Comparison of ENCODE assay signal across 15 cellular contexts in genomic region chr13:77930430-77930829, GRCh38. TPM values are rescaled to one million over a fixed set of nuclear protein-coding genes. Genes with fewer than 3 reads are reported as not detected.
A peak's percentile ranks its signal among the peaks of the same experiment; 100 is the strongest.
DNase-seq lines count a peak whose midpoint lies in the region; ATAC-seq lines count a peak whose summit lies in the region.
"Had no signal": no experiment of that assay in that cellular context is flagged by ENCODE, and none has a peak within 500 bp of the region (broad histone marks: within the 10 kb centered on the region; RNA-seq: fewer than 3 reads in every experiment).

No MANE protein-coding gene starts in this region.

- CTCF ChIA-PET in activated CD8-positive, alpha-beta memory T cell treated with anti-CD3 and anti-CD28 coated beads, Interleukin-2, amount 10 ng/mL, durations not matched to agents 7 days and 5 days (lab: Charles Lee): interaction anchor here (1.4 to 1.5 kb wide), 2 partner anchors 12 to 191 kb away, joined by 4 read pairs; partner anchors contain the start of gene EDNRB

- H3K27ac Mint-ChIP-seq in activated CD8-positive, alpha-beta memory T cell treated with anti-CD3 and anti-CD28 coated beads, Interleukin-2, amount 10 ng/mL, durations not matched to agents 7 days and 5 days: no peak overlapping the region
- H3K27ac Mint-ChIP-seq: activated naive CD8-positive, alpha-beta T cell had no signal

- DNase-seq in activated CD8-positive, alpha-beta memory T cell treated with anti-CD3 and anti-CD28 coated beads, Interleukin-2, amount 10 ng/mL, durations not matched to agents 7 days and 5 days: no peak
- no peak for DNase-seq in NAMALWA (ENCODE audit: low spot score)
- DNase-seq in NCI-H1105 (lab: John Stamatoyannopoulos, UW): no peak
- DNase-seq: activated CD4-positive, CD25-positive, alpha-beta regulatory T cell treated with anti-CD3 and anti-CD28 coated beads, Interleukin-2, amount 50 U/mL, for 72 hours; foreskin melanocyte; NCI-H187 treated with DMSO at 0.1 percent for 48 hours; NCI-H526 treated with DMSO at 0.1 percent for 48 hours; stimulated activated CD4-positive, alpha-beta T cell treated with anti-CD3 and anti-CD28 coated beads, Interleukin-4, amount 100 ng/mL, for 24 hours had no signal

- H3K9me3 Mint-ChIP-seq in activated CD8-positive, alpha-beta memory T cell treated with anti-CD3 and anti-CD28 coated beads, Interleukin-2, amount 10 ng/mL, durations not matched to agents 7 days and 5 days (ENCODE audit: low read depth): no peaks in the 10 kb centered on the region

- no peaks in the 10 kb centered on the region for H3K36me3 Mint-ChIP-seq in activated CD8-positive, alpha-beta memory T cell treated with anti-CD3 and anti-CD28 coated beads, Interleukin-2, amount 10 ng/mL, durations not matched to agents 7 days and 5 days
- H3K36me3 Mint-ChIP-seq: activated naive CD8-positive, alpha-beta T cell; CD14-positive monocyte had no signal

- H3K4me1 Mint-ChIP-seq in activated CD8-positive, alpha-beta memory T cell treated with anti-CD3 and anti-CD28 coated beads, Interleukin-2, amount 10 ng/mL, durations not matched to agents 7 days and 5 days: peaks cover 14% of the 10 kb centered on the region

- H3K4me3 Mint-ChIP-seq in activated CD8-positive, alpha-beta memory T cell treated with anti-CD3 and anti-CD28 coated beads, Interleukin-2, amount 10 ng/mL, durations not matched to agents 7 days and 5 days: no peak overlapping the region
- H3K4me3 Mint-ChIP-seq: activated naive CD8-positive, alpha-beta T cell; CD14-positive monocyte; neural progenitor cell had no signal

- ATAC-seq in GM19397 (IDR thresholded peaks at IDR 0.05; ENCODE audit: unreplicated experiment): peak; percentile 83
- peak; percentile 55 for ATAC-seq in HG02571 (IDR thresholded peaks at IDR 0.05; ENCODE audit: unreplicated experiment)
- ATAC-seq in HG03175 (IDR thresholded peaks at IDR 0.05; ENCODE audit: unreplicated experiment): peak; percentile 82
- no peak for ATAC-seq in activated CD8-positive, alpha-beta memory T cell treated with anti-CD3 and anti-CD28 coated beads, Interleukin-2, amount 10 ng/mL, durations not matched to agents 7 days and 5 days
- ATAC-seq in activated CD4-positive, CD25-positive, alpha-beta regulatory T cell treated with anti-CD3 and anti-CD28 coated beads, Interleukin-2, amount 50 U/mL, for 24 hours: no peak

- H3K27me3 Mint-ChIP-seq in activated CD8-positive, alpha-beta memory T cell treated with anti-CD3 and anti-CD28 coated beads, Interleukin-2, amount 10 ng/mL, durations not matched to agents 7 days and 5 days: peaks cover 15% of the 10 kb centered on the region

RNA-seq across cellular contexts. Expression of gene EDNRB, which starts 11.8 kb away (rescaled TPM):
- not detected for total RNA-seq in activated CD8-positive, alpha-beta memory T cell treated with anti-CD3 and anti-CD28 coated beads, Interleukin-2, amount 10 ng/mL, durations not matched to agents 7 days and 5 days

Comparison
In these comparisons a context has a peak if more than half of its experiments do, and no peak if none do; other contexts are left out.
1. ATAC-seq: peak in GM19397 (single experiment), HG02571 (single experiment) and HG03175 (single experiment); none in activated CD8-positive, alpha-beta memory T cell treated with anti-CD3 and anti-CD28 coated beads, Interleukin-2, amount 10 ng/mL, durations not matched to agents 7 days and 5 days (single experiment) and activated CD4-positive, CD25-positive, alpha-beta regulatory T cell treated with anti-CD3 and anti-CD28 coated beads, Interleukin-2, amount 50 U/mL, for 24 hours (0 of 2).